ENCODE assay signal across 18 cellular contexts in genomic region chr17:16374129-16374528, GRCh38. TPM values are rescaled to one million over a fixed set of nuclear protein-coding genes. Genes with fewer than 3 reads are reported as not detected.
DNase-seq lines count a peak whose midpoint lies in the region; ATAC-seq, FAIRE-seq and TF ChIP-seq lines count a peak whose summit lies in the region.
"Had no signal": no experiment of that assay in that cellular context is flagged by ENCODE, and none has a peak within 500 bp of the region (broad histone marks: within the 10 kb centered on the region; RNA-seq: fewer than 3 reads in every experiment).

No MANE protein-coding gene starts in this region.

- H3K27me3 Mint-ChIP-seq in CD4-positive, alpha-beta memory T cell = no peaks in the 10 kb centered on the region

- H4K20me1 ChIP-seq in endothelial cell of umbilical vein (replicated peaks; ENCODE audit: control insufficient read depth, extremely low read depth, insufficient read depth, low read length) = no peaks in the 10 kb centered on the region

- no peak overlapping the region for H3K4me3 ChIP-seq in endothelial cell of umbilical vein (replicated peaks in 1 of 3; ENCODE audit: insufficient read depth in 1 of 3, low read depth in 1 of 3, low read length in 3 of 3)
- H3K4me3 ChIP-seq in CD4-positive, alpha-beta memory T cell (ENCODE audit: low read length in 2 of 2) = no peak overlapping the region
- H3K4me3 ChIP-seq: testis had no signal

- BruUV-seq in endothelial cell of umbilical vein (replicated peaks; lab: Mats Ljungman, UMichigan) = no TSS peak

- ATAC-seq in Right ventricle myocardium inferior = peak; percentile 84

- no peaks in the 10 kb centered on the region for H3K9me1 ChIP-seq in endothelial cell of umbilical vein (replicated peaks; ENCODE audit: control insufficient read depth, extremely low read depth, insufficient read depth, low read length)

- H3K9me3 Mint-ChIP-seq in CD4-positive, alpha-beta memory T cell = no peaks in the 10 kb centered on the region

- H3K27ac Mint-ChIP-seq in CD4-positive, alpha-beta memory T cell = no peak overlapping the region

- H3K36me3 ChIP-seq in endothelial cell of umbilical vein (ENCODE audit: control insufficient read depth in 2 of 2, extremely low read depth in 1 of 2, insufficient read depth in 2 of 2, low read length in 2 of 2) = no peaks in the 10 kb centered on the region
- no peaks in the 10 kb centered on the region for H3K36me3 ChIP-seq in CD4-positive, alpha-beta memory T cell (ENCODE audit: insufficient read depth, low read length)

- no peaks in the 10 kb centered on the region for H3K36me3 Mint-ChIP-seq in CD4-positive, alpha-beta memory T cell

- CTCF ChIA-PET in endothelial cell of umbilical vein (lab: Charles Lee) = interaction anchor here (1.4 to 5.3 kb wide), 2 partner anchors 10 to 69 kb away, joined by 3 to 45 read pairs; no protein-coding TSS in a partner anchor
- CTCF ChIA-PET in CD4-positive, alpha-beta memory T cell (lab: Charles Lee; ENCODE audit: partially characterized antibody) = interaction anchor here (1.0 to 8.0 kb wide), 2 partner anchors 10 to 18 kb away, joined by 3 to 60 read pairs; no protein-coding TSS in a partner anchor

- no peaks in the 10 kb centered on the region for H3K4me1 ChIP-seq in endothelial cell of umbilical vein (ENCODE audit: control insufficient read depth, extremely low read depth, insufficient read depth, low read length)
- H3K4me1 ChIP-seq in CD4-positive, alpha-beta memory T cell (ENCODE audit: insufficient read depth, low read length) = no peaks in the 10 kb centered on the region

- no peak overlapping the region for H3K4me3 Mint-ChIP-seq in CD4-positive, alpha-beta memory T cell

- no peaks in the 10 kb centered on the region for H3K4me1 Mint-ChIP-seq in CD4-positive, alpha-beta memory T cell

- no peak overlapping the region for H3K4me2 ChIP-seq in endothelial cell of umbilical vein (ENCODE audit: insufficient read depth, low read length)

- no peak overlapping the region for H3K27ac ChIP-seq in endothelial cell of umbilical vein (ENCODE audit: insufficient read depth, low read depth, low read length)
- H3K27ac ChIP-seq in CD4-positive, alpha-beta memory T cell (ENCODE audit: low read depth, low read length) = no peak overlapping the region
- H3K27ac ChIP-seq: testis had no signal

- dilution Hi-C loops in endothelial cell of umbilical vein (cut with MboI; ENCODE audit: extremely low pct_ligation_motif_present, low sequenced_read_pairs) = no loop called here

- intact Hi-C loops in Right ventricle myocardium inferior (cut with DNase I) (no loop called here), cardiac septum (cut with DNase I) (no loop called here), endothelial cell of umbilical vein (cut with micrococcal nuclease) (no loop called here)
- intact Hi-C loops in CD4-positive, alpha-beta memory T cell (cut with micrococcal nuclease) = no loop called here

- no peak for DNase-seq in Right ventricle myocardium inferior (ENCODE audit: missing footprints)
- DNase-seq in cardiac septum (ENCODE audit: low spot score) = no peak
- peak; percentile 20 for DNase-seq in endothelial cell of umbilical vein (ENCODE audit: low read depth, low spot score)
- DNase-seq in iris pigment epithelial cell (ENCODE audit: low read depth) = peak; percentile 90
- DNase-seq in NCI-H526 treated with DMSO at 0.1 percent for 48 hours (lab: John Stamatoyannopoulos, UW) = no peak
- no peak for DNase-seq in CD4-positive, alpha-beta memory T cell
- no peak for DNase-seq in stimulated activated CD4-positive, alpha-beta T cell treated with anti-CD3 and anti-CD28 coated beads, Interleukin-2, amount 100 ng/mL, for 24 hours
- no peak for DNase-seq in NCI-H2196 treated with DMSO at 0.1 percent for 48 hours (lab: John Stamatoyannopoulos, UW; ENCODE audit: unreplicated experiment)
- DNase-seq: activated CD8-positive, alpha-beta memory T cell treated with anti-CD3 and anti-CD28 coated beads for 24 hours; activated naive CD4-positive, alpha-beta T cell; cortex of kidney; KBM-7; NCI-H2029 treated with DMSO at 0.1 percent for 48 hours; SIG-M5; testis had no signal

- TF ChIP-seq CTCF in endothelial cell of umbilical vein (IDR thresholded peaks at IDR 0.05; ENCODE audit: extremely low read depth in 1 of 2, insufficient read depth in 1 of 2, low read depth in 1 of 2, low read length in 2 of 2) = no peak

- no peaks in the 10 kb centered on the region for H3K79me2 ChIP-seq in endothelial cell of umbilical vein (ENCODE audit: control insufficient read depth, insufficient read depth, low read length)

- POLR2A ChIA-PET in endothelial cell of umbilical vein (lab: Charles Lee) = no interaction called here
- POLR2A ChIA-PET in CD4-positive, alpha-beta memory T cell (lab: Charles Lee; ENCODE audit: partially characterized antibody) = no interaction called here

- no peak overlapping the region for H2AFZ ChIP-seq in endothelial cell of umbilical vein (ENCODE audit: low read depth, low read length)

- no peak overlapping the region for H3K9ac ChIP-seq in endothelial cell of umbilical vein (replicated peaks; ENCODE audit: extremely low read depth, insufficient read depth, low read length)

- FAIRE-seq in endothelial cell of umbilical vein (lab: Jason Lieb, UNC) = no peak
- FAIRE-seq: A204.1, D721Med had no signal

- no peak for TF ChIP-seq POLR2A in endothelial cell of umbilical vein (IDR thresholded peaks at IDR 0.05; ENCODE audit: low read depth, low read length)

- no peaks in the 10 kb centered on the region for H3K9me3 ChIP-seq in endothelial cell of umbilical vein (replicated peaks; ENCODE audit: control insufficient read depth, insufficient read depth, low read length)
- H3K9me3 ChIP-seq in CD4-positive, alpha-beta memory T cell (ENCODE audit: control insufficient read depth in 1 of 2, low read length in 2 of 2) = no peaks in the 10 kb centered on the region
- H3K9me3 ChIP-seq: testis had no signal

- H3K27me3 ChIP-seq in endothelial cell of umbilical vein (ENCODE audit: control insufficient read depth in 2 of 2, insufficient read depth in 2 of 2, low read length in 2 of 2) = no peaks in the 10 kb centered on the region
- no peaks in the 10 kb centered on the region for H3K27me3 ChIP-seq in CD4-positive, alpha-beta memory T cell (ENCODE audit: insufficient read depth, low read length)
- H3K27me3 ChIP-seq: testis had no signal

TF ChIP-seq in endothelial cell of umbilical vein, 7 proteins besides CTCF, POLR2A, EP300 and RAD21:
- no peak for TF ChIP-seq MAX (IDR thresholded peaks at IDR 0.05; ENCODE audit: insufficient read depth, insufficient read length)
- no peak for TF ChIP-seq JUN (IDR thresholded peaks at IDR 0.05; ENCODE audit: borderline replicate concordance, insufficient read depth, insufficient read length, low read depth)
- no peak for TF ChIP-seq GATA2 (IDR thresholded peaks at IDR 0.05; ENCODE audit: insufficient read depth, insufficient read length, low read depth, low read length)
- no peak for TF ChIP-seq FOS (IDR thresholded peaks at IDR 0.05; ENCODE audit: borderline replicate concordance, insufficient read depth, low read length)
- no peak for TF ChIP-seq MYC (IDR thresholded peaks at IDR 0.05; ENCODE audit: low read depth, low read length)
- TF ChIP-seq POLR2AphosphoS5 (IDR thresholded peaks at IDR 0.05; ENCODE audit: insufficient read depth, low read depth, low read length) = no peak
- TF ChIP-seq EZH2 (IDR thresholded peaks at IDR 0.05; ENCODE audit: borderline replicate concordance, low read depth, low read length, severe bottlenecking) = no peak

RNA-seq across cellular contexts. Expression of gene UBB, which starts 6.8 kb away (rescaled TPM):
- 1,403 TPM for total RNA-seq in Right ventricle myocardium inferior
- 1,552 TPM for total RNA-seq in cardiac septum
- 1,183 and 1,294 TPM in 2 replicates for total RNA-seq in endothelial cell of umbilical vein
- 1,282 and 1,683 TPM in 2 replicates for polyA plus RNA-seq in endothelial cell of umbilical vein
- 2,429 and 2,954 TPM in 2 replicates for polyA plus RNA-seq in endothelial cell of umbilical vein (2011; cell fraction: cytosol; rRNA removed)
- 752 and 988 TPM in 2 replicates for polyA plus RNA-seq in endothelial cell of umbilical vein (2011; cell fraction: nucleus; rRNA removed)
- polyA plus RNA-seq in endothelial cell of umbilical vein (2012) = 2,061 and 2,237 TPM in 2 replicates
- 1,148 and 1,520 TPM in 2 replicates for polyA minus RNA-seq in endothelial cell of umbilical vein
- 916 TPM for polyA minus RNA-seq in endothelial cell of umbilical vein (2011; cell fraction: cytosol; rRNA and poly(A)+ RNA removed)
- polyA minus RNA-seq in endothelial cell of umbilical vein (2011; cell fraction: nucleus; rRNA and poly(A)+ RNA removed) = 206 and 281 TPM in 2 replicates
- total RNA-seq in CD4-positive, alpha-beta memory T cell = 100 to 1,000 TPM; 523 to 560 TPM
- 1,000 to 10,000 TPM; 1,629 to 1,970 TPM for polyA plus RNA-seq in CD4-positive, alpha-beta memory T cell

RNA-seq across cellular contexts. Expression of gene CENPV, which starts 20.9 kb away (rescaled TPM):
- total RNA-seq in Right ventricle myocardium inferior = 12.8 TPM
- 2.9 TPM for total RNA-seq in cardiac septum
- 41.6 and 44.0 TPM in 2 replicates for total RNA-seq in endothelial cell of umbilical vein
- 29.9 and 38.2 TPM in 2 replicates for polyA plus RNA-seq in endothelial cell of umbilical vein
- polyA plus RNA-seq in endothelial cell of umbilical vein (2011; cell fraction: cytosol; rRNA removed) = 40.3 and 59.3 TPM in 2 replicates
- 41.7 and 43.2 TPM in 2 replicates for polyA plus RNA-seq in endothelial cell of umbilical vein (2011; cell fraction: nucleus; rRNA removed)
- polyA plus RNA-seq in endothelial cell of umbilical vein (2012) = 23.2 and 43.9 TPM in 2 replicates
- polyA minus RNA-seq in endothelial cell of umbilical vein = 19.6 and 30.1 TPM in 2 replicates
- 31.4 TPM for polyA minus RNA-seq in endothelial cell of umbilical vein (2011; cell fraction: cytosol; rRNA and poly(A)+ RNA removed)
- polyA minus RNA-seq in endothelial cell of umbilical vein (2011; cell fraction: nucleus; rRNA and poly(A)+ RNA removed) = 5.9 and 10.9 TPM in 2 replicates
- total RNA-seq in CD4-positive, alpha-beta memory T cell = 1 to 10 TPM; 8.4 to 8.6 TPM
- polyA plus RNA-seq in CD4-positive, alpha-beta memory T cell = 10 to 100 TPM; 11.3 to 18.1 TPM

RNA-seq across cellular contexts. Expression of gene TRPV2, which starts 41.2 kb away (rescaled TPM):
- 11.2 TPM for total RNA-seq in Right ventricle myocardium inferior
- 9.1 TPM for total RNA-seq in cardiac septum
- total RNA-seq in endothelial cell of umbilical vein = 6.7 and 10.6 TPM in 2 replicates
- 3.3 and 4.2 TPM in 2 replicates for polyA plus RNA-seq in endothelial cell of umbilical vein
- polyA plus RNA-seq in endothelial cell of umbilical vein (2011; cell fraction: cytosol; rRNA removed) = 3.5 and 4.2 TPM in 2 replicates
- polyA plus RNA-seq in endothelial cell of umbilical vein (2011; cell fraction: nucleus; rRNA removed) = 4.1 and 5.2 TPM in 2 replicates
- polyA plus RNA-seq in endothelial cell of umbilical vein (2012) = 19.7 and 28.7 TPM in 2 replicates
- 4.2 and 6.1 TPM in 2 replicates for polyA minus RNA-seq in endothelial cell of umbilical vein
- polyA minus RNA-seq in endothelial cell of umbilical vein (2011; cell fraction: cytosol; rRNA and poly(A)+ RNA removed) = not detected
- 1.3 and 1.5 TPM in 2 replicates for polyA minus RNA-seq in endothelial cell of umbilical vein (2011; cell fraction: nucleus; rRNA and poly(A)+ RNA removed)
- total RNA-seq in CD4-positive, alpha-beta memory T cell = 100 to 1,000 TPM in 1 of 2 experiments, 10 to 100 TPM in 1; 95.0 to 101 TPM
- 100 to 1,000 TPM; 118 to 127 TPM for polyA plus RNA-seq in CD4-positive, alpha-beta memory T cell
- polyA plus RNA-seq: neural cell had no signal

Comparison
In these comparisons a context has a peak if more than half of its experiments do, and no peak if none do; other contexts are left out.
1. DNase-seq: peak in endothelial cell of umbilical vein (single experiment) and iris pigment epithelial cell (single experiment); none in Right ventricle myocardium inferior (single experiment), cardiac septum (single experiment), NCI-H526 treated with DMSO at 0.1 percent for 48 hours (single experiment), CD4-positive, alpha-beta memory T cell (0 of 5), stimulated activated CD4-positive, alpha-beta T cell treated with anti-CD3 and anti-CD28 coated beads, Interleukin-2, amount 100 ng/mL, for 24 hours (0 of 2) and NCI-H2196 treated with DMSO at 0.1 percent for 48 hours (single experiment).